Comparison of ENCODE assay signal across 18 cellular contexts in genomic region chr19:47065242-47065641, GRCh38. TPM values are rescaled to one million over a fixed set of nuclear protein-coding genes. Genes with fewer than 3 reads are reported as not detected.
DNase-seq lines count a peak whose midpoint lies in the region; ATAC-seq, FAIRE-seq and TF ChIP-seq lines count a peak whose summit lies in the region.
"Had no signal": no experiment of that assay in that cellular context is flagged by ENCODE, and none has a peak within 500 bp of the region (broad histone marks: within the 10 kb centered on the region; RNA-seq: fewer than 3 reads in every experiment).

No MANE protein-coding gene starts in this region.

- TF ChIP-seq RAD21 in K562 (CRISPR knock-in tag; conservative IDR thresholded peaks at IDR 0.05 in 1 of 2, IDR thresholded peaks at IDR 0.05 in 1 of 2) (no peak), HepG2 (CRISPR knock-in tag; IDR thresholded peaks at IDR 0.05) (no peak)

- in situ Hi-C loops in K562 (cut with MboI) = no loop called here
- in situ Hi-C loops in HepG2 (cut with HindIII; ENCODE audit: extremely low pct_ligation_motif_present, low pct_unique_long_range_greater_than_20kb) = no loop called here

- no peaks in the 10 kb centered on the region for H3K79me2 ChIP-seq in K562 (ENCODE audit: control insufficient read depth, insufficient read depth, low read length)
- H3K79me2 ChIP-seq in HepG2 (ENCODE audit: insufficient read depth, low read length) = no peaks in the 10 kb centered on the region
- no peaks in the 10 kb centered on the region for H3K79me2 ChIP-seq in OCI-LY7 (ENCODE audit: insufficient read depth, low read depth, low read length)

- H3K4me1 ChIP-seq in right cardiac atrium (ENCODE audit: control insufficient read depth, insufficient read depth, low read length) = no peaks in the 10 kb centered on the region
- peaks cover 0 to 19% of the 10 kb centered on the region in 2 experiments; a peak in 2 of 5 replicates for H3K4me1 ChIP-seq in K562 (replicated peaks in 1 of 2; ENCODE audit: control insufficient read depth in 2 of 2, insufficient read depth in 2 of 2, low read length in 2 of 2)
- H3K4me1 ChIP-seq in HepG2 (ENCODE audit: insufficient read depth, low read length) = no peaks in the 10 kb centered on the region
- no peaks in the 10 kb centered on the region for H3K4me1 ChIP-seq in OCI-LY7 (ENCODE audit: insufficient read depth, low read length, poor library complexity, severe bottlenecking)
- H3K4me1 ChIP-seq: A549, BE2C had no signal

- no peak for TF ChIP-seq POLR2A in K562 (conservative IDR thresholded peaks at IDR 0.05)
- TF ChIP-seq POLR2A in HepG2 (IDR thresholded peaks at IDR 0.05; ENCODE audit: insufficient read depth in 1 of 2, low read depth in 2 of 2, low read length in 2 of 2) = no peak

- no peak for ATAC-seq in right cardiac atrium
- no peak for ATAC-seq in Right ventricle myocardium inferior
- ATAC-seq in K562 = peak; percentile 7; the same call in 2 of the 3 replicates
- ATAC-seq in HepG2 = no peak

- no peaks in the 10 kb centered on the region for H3K27me3 ChIP-seq in right cardiac atrium (ENCODE audit: control insufficient read depth, insufficient read depth)
- H3K27me3 ChIP-seq in K562 (ENCODE audit: control insufficient read depth in 2 of 2, insufficient read depth in 2 of 2, low read length in 2 of 2) = no peaks in the 10 kb centered on the region
- H3K27me3 ChIP-seq in HepG2 (ENCODE audit: control insufficient read depth in 1 of 2, insufficient read depth in 2 of 2, low read length in 2 of 2) = no peaks in the 10 kb centered on the region
- H3K27me3 ChIP-seq: BE2C had no signal

- 90% methylated on average over 11 of the region's 11 CpGs for WGBS in right cardiac atrium
- WGBS in K562 (ENCODE audit: insufficient coverage, low coverage, missing lambda C conversion rate) = 96% methylated on average over 11 of the region's 11 CpGs
- WGBS in HepG2 (ENCODE audit: low lambda C conversion rate) = 100% methylated on average over 5 of the region's 11 CpGs

- H3K27ac ChIP-seq in right cardiac atrium (ENCODE audit: low read length) = no peak overlapping the region
- no peak overlapping the region for H3K27ac ChIP-seq in K562 (ENCODE audit: extremely low read depth, low read depth, low read length)
- no peak overlapping the region for H3K27ac ChIP-seq in HepG2 (ENCODE audit: extremely low read length, insufficient read depth, low read length)
- no peak overlapping the region for H3K27ac ChIP-seq in OCI-LY7 (ENCODE audit: low read depth, low read length, poor library complexity, severe bottlenecking)
- H3K27ac ChIP-seq: A549, C4-2B had no signal

- no peak overlapping the region for H3K9ac ChIP-seq in K562 (ENCODE audit: insufficient read depth in 1 of 2, low read depth in 2 of 2, low read length in 2 of 2)
- no peak overlapping the region for H3K9ac ChIP-seq in HepG2 (ENCODE audit: insufficient read depth, low read depth, low read length)

- no peaks in the 10 kb centered on the region for H3K9me2 ChIP-seq in OCI-LY7 (ENCODE audit: insufficient read depth, low read length)

- BruUV-seq in K562 (replicated peaks; lab: Mats Ljungman, UMichigan) = no TSS peak
- BruUV-seq in HepG2 (replicated peaks; lab: Mats Ljungman, UMichigan) = no TSS peak
- no TSS peak for BruUV-seq in OCI-LY7 (replicated peaks; lab: Mats Ljungman, UMichigan)

- no peak for TF ChIP-seq EP300 in K562 (IDR thresholded peaks at IDR 0.05; ENCODE audit: low read length)
- TF ChIP-seq EP300 in HepG2 (IDR thresholded peaks at IDR 0.05; ENCODE audit: low read depth in 2 of 2, low read length in 2 of 2) = no peak
- no peak for TF ChIP-seq EP300 in HepG2 (CRISPR knock-in tag; IDR thresholded peaks at IDR 0.05; ENCODE audit: borderline replicate concordance)

- POLR2A ChIA-PET in K562 (lab: Yijun Ruan, JAX) (no interaction called here), HepG2 (lab: Yijun Ruan, JAX) (interaction anchor here (0.7 kb wide), 1 partner anchor 14 kb away, joined by 4 read pairs; no protein-coding TSS in a partner anchor), OCI-LY7 (lab: Charles Lee) (no interaction called here)

- H3K36me3 ChIP-seq in K562 (ENCODE audit: control insufficient read depth, insufficient read depth, low read length) (peaks cover 56% of the 10 kb centered on the region; the same call in 2 of the 3 replicates), HepG2 (replicated peaks in 1 of 2; ENCODE audit: control insufficient read depth in 1 of 2, insufficient read depth in 2 of 2, low read length in 2 of 2) (peaks cover 29 to 38% of the 10 kb centered on the region in 2 experiments), OCI-LY7 (ENCODE audit: insufficient read depth, low read length) (peaks cover 69% of the 10 kb centered on the region)

- DNase-seq in right cardiac atrium (peak in 2 of 3 donors; percentile 34 to 38), Right ventricle myocardium inferior (ENCODE audit: missing footprints) (no peak), K562 (ENCODE audit: extremely low read depth in 1 of 4, low spot score in 3 of 4) (no peak), HepG2 (ENCODE audit: low spot score) (no peak), NCI-H748 (lab: John Stamatoyannopoulos, UW; ENCODE audit: unreplicated experiment) (no peak), amygdala (lab: John Stamatoyannopoulos, UW) (no peak), OCI-LY7 (ENCODE audit: low spot score) (no peak)
- DNase-seq: BE2C; CD4-positive, alpha-beta memory T cell; DMS153; GF-D8; HCEC 1CT; HFFc6 had no signal

- 0 out of 2 replicates have a peak, but pooled peaks cover 3% of the 10 kb centered on the region for H4K20me1 ChIP-seq in K562 (replicated peaks; ENCODE audit: control insufficient read depth, insufficient read depth, low read length)
- H4K20me1 ChIP-seq in HepG2 (ENCODE audit: insufficient read depth, low read length) = no peaks in the 10 kb centered on the region
- no peaks in the 10 kb centered on the region for H4K20me1 ChIP-seq in OCI-LY7 (ENCODE audit: insufficient read depth, low read length)

- H3K4me2 ChIP-seq in K562 (ENCODE audit: insufficient read depth, low read length) (no peak overlapping the region), HepG2 (ENCODE audit: low read depth, low read length) (no peak overlapping the region), OCI-LY7 (ENCODE audit: low read length) (no peak overlapping the region)
- H3K4me2 ChIP-seq: A549 had no signal

- TF ChIP-seq CTCF in K562 (IDR thresholded peaks at IDR 0.05 in 2 of 3, conservative IDR thresholded peaks at IDR 0.05 in 1 of 3; ENCODE audit: insufficient read depth in 2 of 3, low read depth in 1 of 3, low read length in 3 of 3) (no peak), HepG2 (CRISPR knock-in tag; IDR thresholded peaks at IDR 0.05) (no peak), OCI-LY7 (conservative IDR thresholded peaks at IDR 0.05; ENCODE audit: low read length) (no peak)

- CTCF ChIA-PET in K562 (lab: Yijun Ruan, JAX; ENCODE audit: low intra/inter-chr PET ratio) = interaction anchor here (0.7 kb wide), 1 partner anchor 179 kb away, joined by 6 read pairs; no protein-coding TSS in a partner anchor
- CTCF ChIA-PET in HepG2 (lab: Yijun Ruan, JAX; ENCODE audit: low intra/inter-chr PET ratio, low total read pairs) = no interaction called here
- CTCF ChIA-PET in OCI-LY7 (lab: Charles Lee; ENCODE audit: unreplicated experiment) = no interaction called here

- no peak for FAIRE-seq in K562 (lab: Jason Lieb, UNC)
- no peak for FAIRE-seq in HepG2 (lab: Jason Lieb, UNC)
- FAIRE-seq: A549, D721Med, H1, HTR-8/SVneo had no signal

- no peak overlapping the region for H2AFZ ChIP-seq in K562 (ENCODE audit: low read depth, low read length)
- no peak overlapping the region for H2AFZ ChIP-seq in HepG2 (ENCODE audit: low read length)
- H2AFZ ChIP-seq in OCI-LY7 (ENCODE audit: low read length) = no peak overlapping the region

- H3K9me1 ChIP-seq in K562 (ENCODE audit: control insufficient read depth, insufficient read depth, low read length) = no peaks in the 10 kb centered on the region

- no peaks in the 10 kb centered on the region for H3K9me3 ChIP-seq in right cardiac atrium (ENCODE audit: control insufficient read depth, low read length)
- H3K9me3 ChIP-seq in K562 (replicated peaks; ENCODE audit: control insufficient read depth, insufficient read depth, low read depth, low read length) = no peaks in the 10 kb centered on the region
- no peaks in the 10 kb centered on the region for H3K9me3 ChIP-seq in HepG2 (ENCODE audit: low read length)
- H3K9me3 ChIP-seq in OCI-LY7 (ENCODE audit: low read length) = no peaks in the 10 kb centered on the region
- H3K9me3 ChIP-seq: A549, BE2C had no signal

- intact Hi-C loops in right cardiac atrium (cut with DNase I) (no loop called here), Right ventricle myocardium inferior (cut with DNase I) (no loop called here), K562 (cut with micrococcal nuclease) (loop anchor here (10.0 kb wide), 1 partner anchor 50 kb away; the partner anchor contains the start of gene NPAS1), HepG2 (cut with micrococcal nuclease; ENCODE audit: unreplicated experiment) (no loop called here), OCI-LY7 (cut with micrococcal nuclease; ENCODE audit: unreplicated experiment) (no loop called here)

- H3K4me3 ChIP-seq in right cardiac atrium (ENCODE audit: low read length) (no peak overlapping the region), K562 (no peak overlapping the region), HepG2 (replicated peaks in 1 of 3; ENCODE audit: insufficient read depth in 1 of 3, low read depth in 2 of 3, low read length in 3 of 3) (no peak overlapping the region), OCI-LY7 (ENCODE audit: low read depth, low read length, poor library complexity, severe bottlenecking) (no peak overlapping the region)
- H3K4me3 ChIP-seq: A549 had no signal

RNA-seq across cellular contexts. Expression of gene TMEM160, which starts 16.8 kb away (rescaled TPM):
- total RNA-seq in right cardiac atrium (10 to 100 TPM; 33.9 to 40.9 (median 36.2) TPM), Right ventricle myocardium inferior (27.7 TPM), K562 (2014; rRNA removed) (95.2 and 166 TPM in 2 replicates), K562 (2014; rRNA removed; fragmentation: Illumina TruSeq; extraction: Trizol) (0.64 and 2.4 TPM in 2 replicates), K562 (2015; rRNA removed; fragmentation: Illumina TruSeq; extraction: Trizol) (2.4 and 4.4 TPM in 2 replicates), K562 (2021) (77.6 and 79.5 TPM in 2 replicates), HepG2 (2016; rRNA removed; fragmentation: Illumina TruSeq; extraction: Trizol) (18.0 and 26.7 TPM in 2 replicates), OCI-LY7 (2022) (42.5 and 44.8 TPM in 2 replicates)
- polyA plus RNA-seq in right cardiac atrium (16.2 TPM), K562 (2011; rRNA removed) (8.7 and 14.0 TPM in 2 replicates), K562 (2014; fragmentation: Illumina TruSeq; extraction: Trizol) (1.4 TPM in 1 of 2 replicates, not detected in the other), K562 (2014; fragmentation: Nextera tagmentation; extraction: Ambion mirVana) (under 1 TPM; 0.10 to 0.25 TPM), K562 (2014; rRNA removed) (85.9 and 90.7 TPM in 2 replicates), HepG2 (2011; rRNA removed) (5.2 and 7.0 TPM in 2 replicates)
- 1.5 and 6.1 TPM in 2 replicates for total RNA-seq in K562 (2011; cell fraction: chromatin; rRNA removed; ENCODE audit: low replicate concordance)
- 30.7 and 31.5 TPM in 2 replicates for total RNA-seq in K562 (2011; cell fraction: nucleolus; rRNA removed)
- 10.5 and 11.2 TPM in 2 replicates for total RNA-seq in K562 (2011; cell fraction: nucleoplasm; rRNA removed)
- polyA plus RNA-seq in K562 (2011; cell fraction: cytosol; rRNA removed) = 44.0 and 160 TPM in 2 replicates
- 12.9 and 22.9 TPM in 2 replicates for polyA plus RNA-seq in K562 (2011; cell fraction: nucleus; rRNA removed)
- polyA plus RNA-seq in K562 (2012) = 30.2 and 35.3 TPM in 2 replicates
- 0.69 and 0.74 TPM in 2 replicates for polyA minus RNA-seq in K562 (2011; rRNA and poly(A)+ RNA removed)
- 9.9 and 19.5 TPM in 2 replicates for polyA minus RNA-seq in K562 (2011; cell fraction: cytosol; rRNA and poly(A)+ RNA removed)
- 7.0 and 7.9 TPM in 2 replicates for polyA minus RNA-seq in K562 (2011; cell fraction: nucleus; rRNA and poly(A)+ RNA removed)
- 44.8 and 45.5 TPM in 2 replicates for total RNA-seq in HepG2 (2016; cell fraction: cytosol; rRNA removed; fragmentation: Illumina TruSeq; extraction: Trizol; ENCODE audit: low read depth)
- total RNA-seq in HepG2 (2016; cell fraction: insoluble cytoplasmic fraction; rRNA removed; fragmentation: Illumina TruSeq; extraction: Trizol) = 18.4 and 20.4 TPM in 2 replicates
- total RNA-seq in HepG2 (2016; cell fraction: membrane; rRNA removed; fragmentation: Illumina TruSeq; extraction: Trizol) = 36.3 and 50.1 TPM in 2 replicates
- 6.1 and 8.2 TPM in 2 replicates for total RNA-seq in HepG2 (2016; cell fraction: nucleus; rRNA removed; fragmentation: Illumina TruSeq; extraction: Trizol)
- polyA plus RNA-seq in HepG2 (2011; cell fraction: cytosol; rRNA removed) = 9.2 and 27.5 TPM in 2 replicates
- polyA plus RNA-seq in HepG2 (2011; cell fraction: nucleus; rRNA removed) = 8.8 and 9.4 TPM in 2 replicates
- polyA plus RNA-seq in HepG2 (2012) = 2.5 and 4.4 TPM in 2 replicates
- polyA plus RNA-seq in HepG2 (2016; cell fraction: cytosol; fragmentation: Illumina TruSeq; extraction: Trizol; ENCODE audit: low read depth) = 46.7 and 50.4 TPM in 2 replicates
- 13.9 and 21.8 TPM in 2 replicates for polyA plus RNA-seq in HepG2 (2016; cell fraction: insoluble cytoplasmic fraction; fragmentation: Illumina TruSeq; extraction: Trizol; ENCODE audit: low read depth)
- 29.2 and 30.8 TPM in 2 replicates for polyA plus RNA-seq in HepG2 (2016; cell fraction: membrane; fragmentation: Illumina TruSeq; extraction: Trizol; ENCODE audit: low read depth)
- polyA plus RNA-seq in HepG2 (2016; cell fraction: nucleus; fragmentation: Illumina TruSeq; extraction: Trizol; ENCODE audit: insufficient read depth, low read depth) = 13.4 and 18.2 TPM in 2 replicates
- polyA minus RNA-seq in HepG2 (2011; rRNA and poly(A)+ RNA removed; ENCODE audit: low replicate concordance) = 9.5 and 9.9 TPM in 2 replicates
- polyA minus RNA-seq in HepG2 (2011; cell fraction: cytosol; rRNA and poly(A)+ RNA removed) = 3.5 and 4.8 TPM in 2 replicates
- 1.1 and 2.2 TPM in 2 replicates for polyA minus RNA-seq in HepG2 (2011; cell fraction: nucleus; rRNA and poly(A)+ RNA removed)
- 82.3 and 105 TPM in 2 replicates for total RNA-seq in OCI-LY7 (2014; rRNA removed; shearing (Covaris generic))

RNA-seq across cellular contexts. Expression of gene NPAS1, which starts 45.6 kb away (rescaled TPM):
- total RNA-seq in right cardiac atrium = under 1 TPM; 0.24 to 0.77 (median 0.39) TPM
- 0.91 TPM for polyA plus RNA-seq in right cardiac atrium
- total RNA-seq in Right ventricle myocardium inferior = not detected
- 1.2 and 8.1 TPM in 2 replicates for total RNA-seq in K562 (2011; cell fraction: chromatin; rRNA removed; ENCODE audit: low replicate concordance)
- 4.9 and 6.5 TPM in 2 replicates for total RNA-seq in K562 (2011; cell fraction: nucleolus; rRNA removed)
- 2.3 and 3.4 TPM in 2 replicates for total RNA-seq in K562 (2011; cell fraction: nucleoplasm; rRNA removed)
- 1.2 and 2.0 TPM in 2 replicates for total RNA-seq in K562 (2014; rRNA removed)
- 0.13 and 0.58 TPM in 2 replicates for total RNA-seq in K562 (2014; rRNA removed; fragmentation: Illumina TruSeq; extraction: Trizol)
- total RNA-seq in K562 (2015; rRNA removed; fragmentation: Illumina TruSeq; extraction: Trizol) = 2.5 and 2.9 TPM in 2 replicates
- 5.2 and 5.3 TPM in 2 replicates for total RNA-seq in K562 (2021)
- 1.6 and 2.4 TPM in 2 replicates for polyA plus RNA-seq in K562 (2011; rRNA removed)
- polyA plus RNA-seq in K562 (2011; cell fraction: cytosol; rRNA removed) = 3.2 and 9.4 TPM in 2 replicates
- polyA plus RNA-seq in K562 (2011; cell fraction: nucleus; rRNA removed) = 6.0 and 12.1 TPM in 2 replicates
- polyA plus RNA-seq in K562 (2012) = 6.3 and 16.7 TPM in 2 replicates
- 1.2 and 3.2 TPM in 2 replicates for polyA plus RNA-seq in K562 (2014; fragmentation: Illumina TruSeq; extraction: Trizol)
- not detected for polyA plus RNA-seq in K562 (2014; fragmentation: Nextera tagmentation; extraction: Ambion mirVana)
- polyA plus RNA-seq in K562 (2014; rRNA removed) = 3.0 and 4.6 TPM in 2 replicates
- 0.39 and 0.77 TPM in 2 replicates for polyA minus RNA-seq in K562 (2011; rRNA and poly(A)+ RNA removed)
- polyA minus RNA-seq in K562 (2011; cell fraction: cytosol; rRNA and poly(A)+ RNA removed) = 2.5 and 3.5 TPM in 2 replicates
- 2.0 and 2.9 TPM in 2 replicates for polyA minus RNA-seq in K562 (2011; cell fraction: nucleus; rRNA and poly(A)+ RNA removed)
- 0.29 and 0.35 TPM in 2 replicates for total RNA-seq in HepG2 (2016; rRNA removed; fragmentation: Illumina TruSeq; extraction: Trizol)
- total RNA-seq in HepG2 (2016; cell fraction: cytosol; rRNA removed; fragmentation: Illumina TruSeq; extraction: Trizol; ENCODE audit: low read depth) = 0.26 and 0.51 TPM in 2 replicates
- 0.16 and 0.30 TPM in 2 replicates for total RNA-seq in HepG2 (2016; cell fraction: insoluble cytoplasmic fraction; rRNA removed; fragmentation: Illumina TruSeq; extraction: Trizol)
- 0.59 and 0.76 TPM in 2 replicates for total RNA-seq in HepG2 (2016; cell fraction: membrane; rRNA removed; fragmentation: Illumina TruSeq; extraction: Trizol)
- not detected in 2 replicates for total RNA-seq in HepG2 (2016; cell fraction: nucleus; rRNA removed; fragmentation: Illumina TruSeq; extraction: Trizol)
- 2.9 and 3.9 TPM in 2 replicates for polyA plus RNA-seq in HepG2 (2011; rRNA removed)
- polyA plus RNA-seq in HepG2 (2011; cell fraction: cytosol; rRNA removed) = 2.3 and 4.0 TPM in 2 replicates
- polyA plus RNA-seq in HepG2 (2011; cell fraction: nucleus; rRNA removed) = 13.1 and 15.5 TPM in 2 replicates
- polyA plus RNA-seq in HepG2 (2012) = 1.2 and 2.2 TPM in 2 replicates
- polyA plus RNA-seq in HepG2 (2016; cell fraction: cytosol; fragmentation: Illumina TruSeq; extraction: Trizol; ENCODE audit: low read depth) = 0.76 and 1.1 TPM in 2 replicates
- 0.19 and 0.53 TPM in 2 replicates for polyA plus RNA-seq in HepG2 (2016; cell fraction: insoluble cytoplasmic fraction; fragmentation: Illumina TruSeq; extraction: Trizol; ENCODE audit: low read depth)
- 0.69 and 1.1 TPM in 2 replicates for polyA plus RNA-seq in HepG2 (2016; cell fraction: membrane; fragmentation: Illumina TruSeq; extraction: Trizol; ENCODE audit: low read depth)
- polyA plus RNA-seq in HepG2 (2016; cell fraction: nucleus; fragmentation: Illumina TruSeq; extraction: Trizol; ENCODE audit: insufficient read depth, low read depth) = 1.2 TPM in 1 of 2 replicates, not detected in the other
- polyA minus RNA-seq in HepG2 (2011; rRNA and poly(A)+ RNA removed; ENCODE audit: low replicate concordance) = 0.70 and 4.4 TPM in 2 replicates
- polyA minus RNA-seq in HepG2 (2011; cell fraction: cytosol; rRNA and poly(A)+ RNA removed) = 1.1 and 2.8 TPM in 2 replicates
- 0.99 and 1.8 TPM in 2 replicates for polyA minus RNA-seq in HepG2 (2011; cell fraction: nucleus; rRNA and poly(A)+ RNA removed)
- 3.4 and 3.5 TPM in 2 replicates for total RNA-seq in OCI-LY7 (2014; rRNA removed; shearing (Covaris generic))
- 8.4 and 14.1 TPM in 2 replicates for total RNA-seq in OCI-LY7 (2022)
- polyA plus RNA-seq: CD4-positive, alpha-beta memory T cell had no signal

RNA-seq across cellular contexts. Expression of gene ZC3H4, which starts 48.3 kb away (rescaled TPM):
- total RNA-seq in right cardiac atrium = 10 to 100 TPM; 25.6 to 27.7 (median 26.8) TPM
- 12.4 TPM for polyA plus RNA-seq in right cardiac atrium
- total RNA-seq in Right ventricle myocardium inferior = 20.5 TPM
- 66.1 and 83.6 TPM in 2 replicates for total RNA-seq in K562 (2011; cell fraction: chromatin; rRNA removed; ENCODE audit: low replicate concordance)
- total RNA-seq in K562 (2011; cell fraction: nucleolus; rRNA removed) = 24.1 and 34.0 TPM in 2 replicates
- total RNA-seq in K562 (2011; cell fraction: nucleoplasm; rRNA removed) = 30.9 TPM in 2 replicates
- 18.3 and 26.0 TPM in 2 replicates for total RNA-seq in K562 (2014; rRNA removed)
- total RNA-seq in K562 (2014; rRNA removed; fragmentation: Illumina TruSeq; extraction: Trizol) = 19.6 and 24.1 TPM in 2 replicates
- 13.2 and 19.1 TPM in 2 replicates for total RNA-seq in K562 (2015; rRNA removed; fragmentation: Illumina TruSeq; extraction: Trizol)
- 59.5 and 75.6 TPM in 2 replicates for total RNA-seq in K562 (2021)
- polyA plus RNA-seq in K562 (2011; rRNA removed) = 4.0 and 5.3 TPM in 2 replicates
- polyA plus RNA-seq in K562 (2011; cell fraction: cytosol; rRNA removed) = 2.2 and 3.7 TPM in 2 replicates
- polyA plus RNA-seq in K562 (2011; cell fraction: nucleus; rRNA removed) = 14.1 and 22.9 TPM in 2 replicates
- polyA plus RNA-seq in K562 (2012) = 11.1 and 39.1 TPM in 2 replicates
- 33.5 and 33.7 TPM in 2 replicates for polyA plus RNA-seq in K562 (2014; fragmentation: Illumina TruSeq; extraction: Trizol)
- polyA plus RNA-seq in K562 (2014; fragmentation: Nextera tagmentation; extraction: Ambion mirVana) = 1 to 10 TPM; 2.2 to 8.0 TPM
- polyA plus RNA-seq in K562 (2014; rRNA removed) = 14.4 and 17.6 TPM in 2 replicates
- polyA minus RNA-seq in K562 (2011; rRNA and poly(A)+ RNA removed) = 14.0 and 14.6 TPM in 2 replicates
- polyA minus RNA-seq in K562 (2011; cell fraction: cytosol; rRNA and poly(A)+ RNA removed) = 23.3 and 31.7 TPM in 2 replicates
- polyA minus RNA-seq in K562 (2011; cell fraction: nucleus; rRNA and poly(A)+ RNA removed) = 7.5 and 15.8 TPM in 2 replicates
- total RNA-seq in HepG2 (2016; rRNA removed; fragmentation: Illumina TruSeq; extraction: Trizol) = 10.7 and 11.2 TPM in 2 replicates
- total RNA-seq in HepG2 (2016; cell fraction: cytosol; rRNA removed; fragmentation: Illumina TruSeq; extraction: Trizol; ENCODE audit: low read depth) = 1.5 and 1.6 TPM in 2 replicates
- total RNA-seq in HepG2 (2016; cell fraction: insoluble cytoplasmic fraction; rRNA removed; fragmentation: Illumina TruSeq; extraction: Trizol) = 9.3 and 12.3 TPM in 2 replicates
- total RNA-seq in HepG2 (2016; cell fraction: membrane; rRNA removed; fragmentation: Illumina TruSeq; extraction: Trizol) = 5.3 and 5.7 TPM in 2 replicates
- 13.6 and 15.3 TPM in 2 replicates for total RNA-seq in HepG2 (2016; cell fraction: nucleus; rRNA removed; fragmentation: Illumina TruSeq; extraction: Trizol)
- polyA plus RNA-seq in HepG2 (2011; rRNA removed) = 1.8 and 2.7 TPM in 2 replicates
- 1.0 and 1.3 TPM in 2 replicates for polyA plus RNA-seq in HepG2 (2011; cell fraction: cytosol; rRNA removed)
- 6.8 and 8.8 TPM in 2 replicates for polyA plus RNA-seq in HepG2 (2011; cell fraction: nucleus; rRNA removed)
- polyA plus RNA-seq in HepG2 (2012) = 9.4 and 14.6 TPM in 2 replicates
- 0.51 and 0.61 TPM in 2 replicates for polyA plus RNA-seq in HepG2 (2016; cell fraction: cytosol; fragmentation: Illumina TruSeq; extraction: Trizol; ENCODE audit: low read depth)
- polyA plus RNA-seq in HepG2 (2016; cell fraction: insoluble cytoplasmic fraction; fragmentation: Illumina TruSeq; extraction: Trizol; ENCODE audit: low read depth) = 9.8 and 11.1 TPM in 2 replicates
- polyA plus RNA-seq in HepG2 (2016; cell fraction: membrane; fragmentation: Illumina TruSeq; extraction: Trizol; ENCODE audit: low read depth) = 1.3 and 1.9 TPM in 2 replicates
- polyA plus RNA-seq in HepG2 (2016; cell fraction: nucleus; fragmentation: Illumina TruSeq; extraction: Trizol; ENCODE audit: insufficient read depth, low read depth) = 27.0 and 29.7 TPM in 2 replicates
- polyA minus RNA-seq in HepG2 (2011; rRNA and poly(A)+ RNA removed; ENCODE audit: low replicate concordance) = 7.1 and 12.2 TPM in 2 replicates
- polyA minus RNA-seq in HepG2 (2011; cell fraction: cytosol; rRNA and poly(A)+ RNA removed) = 4.8 and 6.7 TPM in 2 replicates
- polyA minus RNA-seq in HepG2 (2011; cell fraction: nucleus; rRNA and poly(A)+ RNA removed) = 7.2 and 8.1 TPM in 2 replicates
- 16.6 and 23.0 TPM in 2 replicates for total RNA-seq in OCI-LY7 (2014; rRNA removed; shearing (Covaris generic))
- 76.8 and 80.9 TPM in 2 replicates for total RNA-seq in OCI-LY7 (2022)

Comparison
In these comparisons a context has a peak if more than half of its experiments do, and no peak if none do; other contexts are left out.
1. DNase-seq: peak in right cardiac atrium (2 of 3); none in Right ventricle myocardium inferior (single experiment), K562 (0 of 4), HepG2 (single experiment), NCI-H748 (single experiment), amygdala (0 of 56) and OCI-LY7 (single experiment).